In the genomic region with DNA sequence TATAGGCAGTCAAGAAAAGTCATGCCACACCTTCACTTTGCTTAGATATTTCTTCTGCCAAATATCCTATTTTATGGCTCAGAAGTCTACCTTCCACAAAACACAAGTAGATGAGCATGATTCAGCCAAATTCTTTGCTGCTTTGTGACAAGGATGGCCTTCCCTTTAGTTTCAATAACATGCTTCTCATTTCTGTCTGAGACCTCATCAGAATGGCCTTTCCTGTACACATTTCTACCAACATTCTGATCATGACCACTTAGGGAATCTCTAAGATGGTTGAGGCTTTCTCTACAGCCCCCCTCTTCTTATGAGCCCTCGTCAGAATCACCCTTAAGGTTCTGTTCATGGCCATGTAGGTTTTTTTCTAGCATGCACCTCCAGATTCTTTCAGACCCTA, we compare ENCODE assay signal across 19 cellular contexts.
DNase-seq lines count a peak whose midpoint lies in the region; ATAC-seq and TF ChIP-seq lines count a peak whose summit lies in the region.
"Had no signal": no experiment of that assay in that cellular context is flagged by ENCODE, and none has a peak within 500 bp of the region (broad histone marks: within the 10 kb centered on the region; RNA-seq: fewer than 3 reads in every experiment).

No MANE protein-coding gene starts in this region.

- H3K9ac ChIP-seq in subcutaneous abdominal adipose tissue (ENCODE audit: low read length in 5 of 5): no peak overlapping the region

- peaks cover under 1% of the 10 kb centered on the region; the same call in 1 of the 2 replicates for H3K27me3 Mint-ChIP-seq in HFFc6 (ENCODE audit: insufficient read depth)

- peaks cover 100% of the 10 kb centered on the region for H3K4me1 Mint-ChIP-seq in HFFc6 (ENCODE audit: low read depth)
- H3K4me1 Mint-ChIP-seq: activated CD4-positive, alpha-beta memory T cell treated with anti-CD3 and anti-CD28 coated beads, Interleukin-2, amount 10 ng/mL, durations not matched to agents 7 days and 5 days; CD14-positive monocyte had no signal

- H3K4me1 ChIP-seq in gastroesophageal sphincter (peaks cover 31 to 96% (median 51%) of the 10 kb centered on the region in 3 donors), subcutaneous abdominal adipose tissue (ENCODE audit: control insufficient read depth in 5 of 5, insufficient read depth in 5 of 5, low read length in 5 of 5) (peaks cover 12 to 66% (median 62%) of the 10 kb centered on the region in 5 donors)

- no peaks in the 10 kb centered on the region for H3K9me3 Mint-ChIP-seq in HFFc6
- H3K9me3 Mint-ChIP-seq: activated CD4-positive, alpha-beta memory T cell treated with anti-CD3 and anti-CD28 coated beads, Interleukin-2, amount 10 ng/mL, durations not matched to agents 7 days and 5 days; activated naive CD8-positive, alpha-beta T cell treated with anti-CD3 and anti-CD28 coated beads for 36 hours; T-cell had no signal

- in situ Hi-C loops in astrocyte of the spinal cord (cut with HindIII; ENCODE audit: low sequenced_read_pairs): no loop called here

- no peak for ATAC-seq in gastroesophageal sphincter
- ATAC-seq in HG02973 (IDR thresholded peaks at IDR 0.05; ENCODE audit: unreplicated experiment): no peak
- no peak for ATAC-seq in GM19328 (IDR thresholded peaks at IDR 0.05; ENCODE audit: unreplicated experiment)
- ATAC-seq: heart right ventricle, Panc1, T-cell had no signal

- H3K36me3 ChIP-seq in gastroesophageal sphincter (no peaks in the 10 kb centered on the region), subcutaneous abdominal adipose tissue (ENCODE audit: control insufficient read depth in 5 of 5, insufficient read depth in 5 of 5, low read length in 5 of 5) (peaks cover 0 to 25% (median 4%) of the 10 kb centered on the region in 5 donors)
- H3K36me3 ChIP-seq: WERI-Rb-1 had no signal

- 88 to 100% methylated on average over 1 of the region's 1 CpG for WGBS in gastroesophageal sphincter (ENCODE audit: low coverage in 1 of 2), 2 donors

- TF ChIP-seq CTCF in HFFc6 (IDR thresholded peaks at IDR 0.05): no peak
- TF ChIP-seq CTCF in astrocyte of the spinal cord (IDR thresholded peaks at IDR 0.05; ENCODE audit: low read depth, low read length): no peak
- no peak for TF ChIP-seq CTCF in gastroesophageal sphincter (IDR thresholded peaks at IDR 0.05)

- H3K36me3 Mint-ChIP-seq in HFFc6 (ENCODE audit: low read depth): peaks cover 20% of the 10 kb centered on the region
- H3K36me3 Mint-ChIP-seq: activated naive CD8-positive, alpha-beta T cell treated with anti-CD3 and anti-CD28 coated beads for 36 hours; CD14-positive monocyte; T-cell had no signal

- peak overlapping the region; percentile 89 for H3K27ac Mint-ChIP-seq in HFFc6
- H3K27ac Mint-ChIP-seq: activated CD4-positive, alpha-beta memory T cell treated with anti-CD3 and anti-CD28 coated beads, Interleukin-2, amount 10 ng/mL, durations not matched to agents 7 days and 5 days; activated naive CD8-positive, alpha-beta T cell treated with anti-CD3 and anti-CD28 coated beads for 36 hours; CD14-positive monocyte; T-cell had no signal

- H3K4me3 Mint-ChIP-seq in HFFc6: peak overlapping the region; percentile 58
- H3K4me3 Mint-ChIP-seq: activated CD4-positive, alpha-beta memory T cell treated with anti-CD3 and anti-CD28 coated beads, Interleukin-2, amount 10 ng/mL, durations not matched to agents 7 days and 5 days; activated naive CD8-positive, alpha-beta T cell treated with anti-CD3 and anti-CD28 coated beads for 36 hours; CD14-positive monocyte; T-cell had no signal

- no peaks in the 10 kb centered on the region for H3K27me3 ChIP-seq in gastroesophageal sphincter
- H3K27me3 ChIP-seq in subcutaneous abdominal adipose tissue (ENCODE audit: control insufficient read depth in 5 of 5, insufficient read depth in 4 of 5, low read length in 5 of 5): no peaks in the 10 kb centered on the region

- H3K4me3 ChIP-seq in astrocyte of the spinal cord (ENCODE audit: low read depth, low read length): no peak overlapping the region
- H3K4me3 ChIP-seq in gastroesophageal sphincter: no peak overlapping the region
- no peak overlapping the region for H3K4me3 ChIP-seq in subcutaneous abdominal adipose tissue (ENCODE audit: low read depth in 1 of 5, low read length in 5 of 5)
- H3K4me3 ChIP-seq: heart right ventricle had no signal

- H3K27ac ChIP-seq in gastroesophageal sphincter (peak overlapping the region in 3 of 4 donors; percentile 81 to 98 (median 90)), subcutaneous abdominal adipose tissue (ENCODE audit: low read depth, low read length) (peak overlapping the region; percentile 97)
- H3K27ac ChIP-seq: WERI-Rb-1 had no signal

- H3K9me3 ChIP-seq in gastroesophageal sphincter (no peaks in the 10 kb centered on the region), subcutaneous abdominal adipose tissue (ENCODE audit: control insufficient read depth in 5 of 5, low read length in 5 of 5) (no peaks in the 10 kb centered on the region)
- H3K9me3 ChIP-seq: heart right ventricle had no signal

- peak; percentile 81 for DNase-seq in HFFc6
- peak; percentile 79 for DNase-seq in astrocyte of the spinal cord (ENCODE audit: low read depth, low spot score)
- DNase-seq in NCI-H1092 (lab: John Stamatoyannopoulos, UW): no peak
- no peak for DNase-seq in DMS53 (lab: John Stamatoyannopoulos, UW)
- DNase-seq: activated CD4-positive, alpha-beta memory T cell treated with anti-CD3 and anti-CD28 coated beads, Interleukin-2, amount 10 ng/mL, durations not matched to agents 7 days and 5 days; activated naive CD8-positive, alpha-beta T cell treated with anti-CD3 and anti-CD28 coated beads for 36 hours; activated T-cell treated with anti-CD3 and anti-CD28 coated beads, Interleukin-2, amount 50 U/mL, for 48 hours; central memory CD4-positive, alpha-beta T cell; heart right ventricle; NCI-H2081 treated with DMSO at 0.1 percent for 48 hours; NCI-H748 treated with DMSO at 0.1 percent for 48 hours; T-cell; WERI-Rb-1 had no signal

- no peak for TF ChIP-seq EP300 in gastroesophageal sphincter (IDR thresholded peaks at IDR 0.05)

- no peak for TF ChIP-seq POLR2A in gastroesophageal sphincter (IDR thresholded peaks at IDR 0.05)

Comparison
In these comparisons a context has a peak if more than half of its experiments do, and no peak if none do; other contexts are left out.
1. DNase-seq: peak in HFFc6 (single experiment) and astrocyte of the spinal cord (single experiment); none in NCI-H1092 (single experiment) and DMS53 (single experiment).